16 cellular contexts compared by ENCODE assay signal in the genomic region with DNA sequence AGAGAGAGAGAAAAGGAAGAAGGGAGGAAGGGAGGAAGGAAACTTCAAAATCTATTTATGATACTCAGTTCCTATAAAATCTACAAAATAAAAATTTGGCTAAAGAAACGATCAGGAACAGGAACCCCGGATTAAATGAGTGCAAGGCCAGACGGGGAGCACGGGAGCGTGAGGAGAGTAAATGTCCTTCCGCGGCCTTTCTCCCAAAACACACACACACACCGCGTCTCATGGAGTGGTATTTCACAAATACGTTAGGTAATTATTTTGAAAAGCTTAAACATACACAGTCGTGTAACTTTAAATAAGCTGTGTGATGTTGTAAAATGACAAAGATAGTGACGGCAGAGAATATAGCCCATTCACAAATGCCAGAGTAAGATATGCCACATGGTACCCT.
"Had no signal": no experiment of that assay in that cellular context is flagged by ENCODE, and none has a peak within 500 bp of the region (broad histone marks: within the 10 kb centered on the region; RNA-seq: fewer than 3 reads in every experiment).

No MANE protein-coding gene starts in this region.

- H3K27ac Mint-ChIP-seq: stimulated activated effector memory CD8-positive, alpha-beta T cell treated with anti-CD3 and anti-CD28 coated beads, Interleukin-12 subunit alpha, Interleukin-12 subunit beta, amount 100 ng/mL, for 72 hours had no signal

- DNase-seq: glutamatergic neuron; islet precursor cell; mesenchymal stem cell; naive thymus-derived CD4-positive, alpha-beta T cell; stimulated activated CD4-positive, alpha-beta T cell treated with anti-CD3 and anti-CD28 coated beads, Interleukin-4, amount 100 ng/mL, for 1 hour; stimulated activated CD8-positive, alpha-beta memory T cell treated with anti-CD3 and anti-CD28 coated beads, Interleukin-4, amount 100 ng/mL, for 48 hours; stimulated activated naive CD8-positive, alpha-beta T cell treated with anti-CD3 and anti-CD28 coated beads, Interleukin-15, Interleukin-2, amounts not matched to agents 100 U/mL and 50 U/mL, for 24 hours; tibial artery; upper lobe of left lung; uterus had no signal

- H3K9me3 ChIP-seq: right atrium auricular region, tibial artery, upper lobe of left lung, uterus had no signal

- H3K4me3 ChIP-seq: lung, right atrium auricular region, smooth muscle cell, tibial artery, upper lobe of left lung, uterus had no signal

- ATAC-seq: left lobe of liver; naive thymus-derived CD4-positive, alpha-beta T cell; stimulated activated effector memory CD8-positive, alpha-beta T cell treated with anti-CD3 and anti-CD28 coated beads, Interleukin-12 subunit alpha, Interleukin-12 subunit beta, amount 100 ng/mL, for 72 hours had no signal

- H3K4me1 ChIP-seq: uterus had no signal

- H3K9me3 Mint-ChIP-seq: naive thymus-derived CD4-positive, alpha-beta T cell; neural crest cell had no signal

- H3K4me3 Mint-ChIP-seq: neural crest cell; stimulated activated effector memory CD8-positive, alpha-beta T cell treated with anti-CD3 and anti-CD28 coated beads, Interleukin-12 subunit alpha, Interleukin-12 subunit beta, amount 100 ng/mL, for 72 hours had no signal

- H3K36me3 Mint-ChIP-seq: naive thymus-derived CD4-positive, alpha-beta T cell; stimulated activated effector memory CD8-positive, alpha-beta T cell treated with anti-CD3 and anti-CD28 coated beads, Interleukin-12 subunit alpha, Interleukin-12 subunit beta, amount 100 ng/mL, for 72 hours had no signal

- H3K36me3 ChIP-seq: right atrium auricular region, tibial artery, upper lobe of left lung, uterus had no signal
